ENCODE assay signal across 30 cellular contexts in genomic region chr13:58744686-58745085, GRCh38.
DNase-seq lines count a peak whose midpoint lies in the region; FAIRE-seq and TF ChIP-seq lines count a peak whose summit lies in the region.
"Had no signal": no experiment of that assay in that cellular context is flagged by ENCODE, and none has a peak within 500 bp of the region (broad histone marks: within the 10 kb centered on the region; RNA-seq: fewer than 3 reads in every experiment).

No MANE protein-coding gene starts in this region.

- peak; percentile 92 for TF ChIP-seq EP300 in neural cell (conservative IDR thresholded peaks at IDR 0.05; ENCODE audit: poor library complexity, severe bottlenecking)

- H3K9me2 ChIP-seq in neural cell (ENCODE audit: insufficient read depth, low read length) = no peaks in the 10 kb centered on the region

- H3K9ac ChIP-seq in neural cell (ENCODE audit: low read length) = no peak overlapping the region
- H3K9ac ChIP-seq: BLaER1; BLaER1 treated with 17β-estradiol and CSF1 and Interleukin-3, amounts not matched to agents 10 nM and 100 nM had no signal

- H3K27ac ChIP-seq in neural cell (ENCODE audit: low read length) = no peak overlapping the region
- H3K27ac ChIP-seq: 22Rv1; A549; BLaER1; BLaER1 treated with 17β-estradiol and CSF1 and Interleukin-3, amounts not matched to agents 10 nM and 100 nM; C4-2B had no signal

- no peaks in the 10 kb centered on the region for H4K20me1 ChIP-seq in neural cell (ENCODE audit: insufficient read depth)
- H4K20me1 ChIP-seq: BLaER1; BLaER1 treated with 17β-estradiol and CSF1 and Interleukin-3, amounts not matched to agents 10 nM and 100 nM had no signal

- no peak overlapping the region for H3K4me3 ChIP-seq in neural cell (ENCODE audit: low read length)
- H3K4me3 ChIP-seq: A549; BLaER1; BLaER1 treated with 17β-estradiol and CSF1 and Interleukin-3, amounts not matched to agents 10 nM and 100 nM had no signal

- FAIRE-seq in D721Med (lab: Jason Lieb, UNC) = peak; percentile 6
- FAIRE-seq: A204.1, A549 had no signal

- H3K79me2 ChIP-seq in neural cell (replicated peaks; ENCODE audit: insufficient read depth, low read length) = no peaks in the 10 kb centered on the region

- no peaks in the 10 kb centered on the region for H3F3A ChIP-seq in neural cell (ENCODE audit: insufficient read depth, low read length, poor library complexity, severe bottlenecking)

- no peak for TF ChIP-seq RAD21 in neural cell (conservative IDR thresholded peaks at IDR 0.05)

- no peaks in the 10 kb centered on the region for H3K9me3 ChIP-seq in neural cell (ENCODE audit: low read length)
- H3K9me3 ChIP-seq: A549; BE2C; BLaER1; BLaER1 treated with 17β-estradiol and CSF1 and Interleukin-3, amounts not matched to agents 10 nM and 100 nM; Caco-2 had no signal

- no peak overlapping the region for H3K4me2 ChIP-seq in neural cell (ENCODE audit: low read length)
- H3K4me2 ChIP-seq: A549; BLaER1; BLaER1 treated with 17β-estradiol and CSF1 and Interleukin-3, amounts not matched to agents 10 nM and 100 nM had no signal

- no peaks in the 10 kb centered on the region for H3K36me3 ChIP-seq in neural cell (ENCODE audit: insufficient read depth, low read length)
- H3K36me3 ChIP-seq: BE2C; BLaER1; BLaER1 treated with 17β-estradiol and CSF1 and Interleukin-3, amounts not matched to agents 10 nM and 100 nM had no signal

- DNase-seq in D721Med (ENCODE audit: insufficient read length, low spot score) = no peak
- no peak for DNase-seq in activated T-cell treated with anti-CD3 and anti-CD28 coated beads, Interleukin-2, amount 50 U/mL, for 1 hour
- DNase-seq in LoVo (ENCODE audit: low spot score) = no peak
- DNase-seq: 8988T; ACHN; AML-193; BE2C; C1 segment of cervical spinal cord; Caco-2; Calu3; CD4-positive, alpha-beta memory T cell; CD4-positive, alpha-beta T cell; CD4-positive, CD25-positive, alpha-beta regulatory T cell; CD8-positive, alpha-beta memory T cell; CD8-positive, alpha-beta T cell; COR-L47; DMS 273 treated with DMSO at 0.1 percent for 48 hours; DMS153; DMS53; DMS79; DMS79 treated with DMSO at 0.1 percent for 48 hours; DND-41; EL had no signal

- no peak overlapping the region for H2AFZ ChIP-seq in neural cell (ENCODE audit: low read depth, low read length)

- H3K27me3 ChIP-seq in neural cell (ENCODE audit: insufficient read depth, low read depth, low read length) = no peaks in the 10 kb centered on the region
- H3K27me3 ChIP-seq: BE2C; BLaER1; BLaER1 treated with 17β-estradiol and CSF1 and Interleukin-3, amounts not matched to agents 10 nM and 100 nM had no signal

- no peak for TF ChIP-seq CTCF in D721Med (IDR thresholded peaks at IDR 0.05; ENCODE audit: insufficient read depth, missing control alignments)
- no peak for TF ChIP-seq CTCF in neural cell (IDR thresholded peaks at IDR 0.05; ENCODE audit: poor library complexity, severe bottlenecking)

TF ChIP-seq in neural cell, 6 proteins besides CTCF, POLR2A, EP300 and RAD21:
- TF ChIP-seq POLR2AphosphoS5 (IDR thresholded peaks at IDR 0.05) (peak; percentile 59), REST (IDR thresholded peaks at IDR 0.05; ENCODE audit: borderline replicate concordance) (no peak)
